1 cellular context compared by ENCODE assay signal in the genomic region with DNA sequence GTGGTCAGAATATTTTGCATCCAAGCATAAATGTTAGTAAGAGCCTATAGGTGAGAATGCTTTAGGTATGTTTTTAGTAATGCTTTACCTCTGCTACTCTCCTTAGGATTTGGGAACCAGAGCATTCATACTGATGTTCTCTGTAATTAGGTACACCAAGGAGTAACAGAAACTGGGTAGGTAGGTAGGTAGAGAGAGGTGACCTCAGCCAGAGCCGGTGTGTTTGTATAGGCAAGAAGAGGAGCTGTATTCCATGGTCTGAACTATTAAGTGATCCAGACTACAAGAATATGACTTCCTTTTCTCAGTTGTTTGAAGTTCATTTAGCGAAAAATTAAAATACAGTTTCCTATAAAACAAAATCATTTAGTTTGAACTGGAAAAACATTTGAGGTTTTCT.
TF ChIP-seq lines count a peak whose summit lies in the region.

No MANE protein-coding gene starts in this region.

TF ChIP-seq in HepG2, 621 proteins besides CTCF, POLR2A, EP300 and RAD21 (continued from another document):
- TF ChIP-seq, protein P1, sequence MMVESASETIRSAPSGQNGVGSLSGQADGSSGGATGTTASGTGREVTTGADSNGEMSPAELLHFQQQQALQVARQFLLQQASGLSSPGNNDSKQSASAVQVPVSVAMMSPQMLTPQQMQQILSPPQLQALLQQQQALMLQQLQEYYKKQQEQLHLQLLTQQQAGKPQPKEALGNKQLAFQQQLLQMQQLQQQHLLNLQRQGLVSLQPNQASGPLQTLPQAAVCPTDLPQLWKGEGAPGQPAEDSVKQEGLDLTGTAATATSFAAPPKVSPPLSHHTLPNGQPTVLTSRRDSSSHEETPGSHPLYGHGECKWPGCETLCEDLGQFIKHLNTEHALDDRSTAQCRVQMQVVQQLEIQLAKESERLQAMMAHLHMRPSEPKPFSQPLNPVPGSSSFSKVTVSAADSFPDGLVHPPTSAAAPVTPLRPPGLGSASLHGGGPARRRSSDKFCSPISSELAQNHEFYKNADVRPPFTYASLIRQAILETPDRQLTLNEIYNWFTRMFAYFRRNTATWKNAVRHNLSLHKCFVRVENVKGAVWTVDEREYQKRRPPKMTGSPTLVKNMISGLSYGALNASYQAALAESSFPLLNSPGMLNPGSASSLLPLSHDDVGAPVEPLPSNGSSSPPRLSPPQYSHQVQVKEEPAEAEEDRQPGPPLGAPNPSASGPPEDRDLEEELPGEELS (CRISPR knock-in tag; IDR thresholded peaks at IDR 0.05) = no peak
- no peak for TF ChIP-seq ZNF274 (CRISPR knock-in tag; IDR thresholded peaks at IDR 0.05)
- TF ChIP-seq ZNF10 (CRISPR knock-in tag; IDR thresholded peaks at IDR 0.05; ENCODE audit: borderline replicate concordance, low read depth) = no peak
